8 cellular contexts compared by ENCODE assay signal in genomic region chr1:52632732-52633290, GRCh38. TPM values are rescaled to one million over a fixed set of nuclear protein-coding genes. Genes with fewer than 3 reads are reported as not detected.
DNase-seq lines count a peak whose midpoint lies in the region; ATAC-seq and TF ChIP-seq lines count a peak whose summit lies in the region.

SHISAL2A (plus strand) TSS chr1:52633168; CDS start chr1:52633494, 326 bp downstream.

- no peaks in the 10 kb centered on the region for H3K27me3 ChIP-seq in Karpas-422 (ENCODE audit: low read length)
- H3K27me3 ChIP-seq in neural progenitor cell: peaks cover 57% of the 10 kb centered on the region

- H3K36me3 Mint-ChIP-seq in neural progenitor cell: no peaks in the 10 kb centered on the region
- no peaks in the 10 kb centered on the region for H3K36me3 Mint-ChIP-seq in type B pancreatic cell

- TF ChIP-seq CTCF in AG09309 (IDR thresholded peaks at IDR 0.05; ENCODE audit: control insufficient read depth, insufficient read depth, low read depth, low read length, missing control alignments): no peak
- TF ChIP-seq CTCF in epithelial cell of proximal tubule (conservative IDR thresholded peaks at IDR 0.05; ENCODE audit: low read depth, low read length): no peak
- TF ChIP-seq CTCF in neural progenitor cell (IDR thresholded peaks at IDR 0.05): no peak
- no peak for TF ChIP-seq CTCF in type B pancreatic cell (conservative IDR thresholded peaks at IDR 0.05)

- no peaks in the 10 kb centered on the region for H3K36me3 ChIP-seq in Karpas-422 (ENCODE audit: insufficient read depth, low read length)
- no peaks in the 10 kb centered on the region for H3K36me3 ChIP-seq in neural progenitor cell

- H3K4me2 ChIP-seq in Karpas-422 (ENCODE audit: low read depth, low read length, poor library complexity, severe bottlenecking) (peak within 1 kb of the TSS; percentile 7), neural progenitor cell (peak within 1 kb of the TSS; percentile 95)

- peaks cover 23% of the 10 kb centered on the region for H3F3A ChIP-seq in neural progenitor cell (ENCODE audit: low read depth)

- H3K27ac Mint-ChIP-seq in neural progenitor cell: peak within 1 kb of the TSS; percentile 92
- H3K27ac Mint-ChIP-seq in type B pancreatic cell: peak within 1 kb of the TSS; percentile 50

- H4K20me1 ChIP-seq in Karpas-422 (ENCODE audit: insufficient read depth, low read depth, low read length): no peaks in the 10 kb centered on the region
- H4K20me1 ChIP-seq in neural progenitor cell (ENCODE audit: low read depth): no peaks in the 10 kb centered on the region

- ATAC-seq in HG03571 (IDR thresholded peaks at IDR 0.05; ENCODE audit: unreplicated experiment): no peak

- H3K27me3 Mint-ChIP-seq in neural progenitor cell (ENCODE audit: insufficient read depth, low read depth) (peaks cover 26% of the 10 kb centered on the region), type B pancreatic cell (peaks cover 34% of the 10 kb centered on the region)

- H3K27ac ChIP-seq in Karpas-422 (ENCODE audit: low read length) (no peak within 1 kb of the TSS), neural progenitor cell (no peak within 1 kb of the TSS)

- no peak for DNase-seq in AG09309 (ENCODE audit: low read depth)
- no peak for DNase-seq in Karpas-422
- DNase-seq in activated CD8-positive, alpha-beta memory T cell treated with anti-CD3 and anti-CD28 coated beads for 48 hours (ENCODE audit: low read depth in 2 of 3, low spot score in 2 of 3): peak in 2 of 3 experiments; percentile 24 to 33
- no peak for DNase-seq in epithelial cell of proximal tubule (ENCODE audit: low read depth)
- DNase-seq in neural progenitor cell (ENCODE audit: low spot score): peak; percentile 79
- peak; percentile 73 for DNase-seq in type B pancreatic cell (ENCODE audit: extremely low spot score, unreplicated experiment)
- no peak for DNase-seq in hepatic stellate cell (ENCODE audit: low spot score)

- H3K9me3 ChIP-seq in Karpas-422 (ENCODE audit: low read length) (no peaks in the 10 kb centered on the region), neural progenitor cell (ENCODE audit: low read depth) (no peaks in the 10 kb centered on the region)

- H3K9ac ChIP-seq in Karpas-422 (ENCODE audit: low read length) (no peak within 1 kb of the TSS), neural progenitor cell (no peak within 1 kb of the TSS)

- no peaks in the 10 kb centered on the region for H3K9me2 ChIP-seq in Karpas-422 (replicated peaks; ENCODE audit: insufficient read depth, low read length)

- H2AFZ ChIP-seq in Karpas-422 (ENCODE audit: low read length) (no peak within 1 kb of the TSS), neural progenitor cell (replicated peaks) (peak within 1 kb of the TSS; percentile 99)

- peaks cover 11% of the 10 kb centered on the region for H3K9me3 Mint-ChIP-seq in neural progenitor cell
- peaks cover 8% of the 10 kb centered on the region for H3K9me3 Mint-ChIP-seq in type B pancreatic cell

- H3K4me1 Mint-ChIP-seq in neural progenitor cell (peaks cover 54% of the 10 kb centered on the region), type B pancreatic cell (ENCODE audit: unreplicated experiment) (peaks cover 27% of the 10 kb centered on the region)

- H3K4me1 ChIP-seq in Karpas-422 (ENCODE audit: low read length) (peaks cover 23% of the 10 kb centered on the region), neural progenitor cell (peaks cover 28% of the 10 kb centered on the region)

- H3K79me2 ChIP-seq in Karpas-422 (ENCODE audit: low read length) (no peaks in the 10 kb centered on the region), neural progenitor cell (ENCODE audit: low read depth) (no peaks in the 10 kb centered on the region)

- H3K4me3 Mint-ChIP-seq in neural progenitor cell: peak within 1 kb of the TSS; percentile 87
- H3K4me3 Mint-ChIP-seq in type B pancreatic cell: peak within 1 kb of the TSS; percentile 82

- H3K4me3 ChIP-seq in AG09309 (ENCODE audit: control insufficient read depth, low read depth, low read length): peak within 1 kb of the TSS; percentile 6; the same call in 1 of the 2 replicates
- no peak within 1 kb of the TSS; the same call in 1 of the 2 replicates for H3K4me3 ChIP-seq in Karpas-422 (ENCODE audit: low read length)
- H3K4me3 ChIP-seq in epithelial cell of proximal tubule (ENCODE audit: low read depth, low read length): peak within 1 kb of the TSS; percentile 42
- H3K4me3 ChIP-seq in neural progenitor cell: peak within 1 kb of the TSS; percentile 52

RNA-seq across cellular contexts. Expression of gene SHISAL2A, which starts in this region (rescaled TPM):
- total RNA-seq in Karpas-422 (2014; rRNA removed; shearing (Covaris generic); ENCODE audit: low replicate concordance): not detected in 2 replicates
- total RNA-seq in epithelial cell of proximal tubule (0.17 TPM in 1 of 2 replicates, not detected in the other), neural progenitor cell (ENCODE audit: low replicate concordance) (0.11 and 0.87 TPM in 2 replicates), type B pancreatic cell (ENCODE audit: low replicate concordance) (not detected in 2 replicates)

Comparison
In these comparisons a context has a peak if more than half of its experiments do, and no peak if none do; other contexts are left out.
1. Peak in DNase-seq, H3K4me3 ChIP-seq and H3K4me2 ChIP-seq in neural progenitor cell; RNA of the gene not detected or under 1 TPM.
2. Peak in DNase-seq in type B pancreatic cell; RNA of the gene not detected or under 1 TPM.
3. DNase-seq: peak in activated CD8-positive, alpha-beta memory T cell treated with anti-CD3 and anti-CD28 coated beads for 48 hours (2 of 3); none in AG09309 (single experiment), Karpas-422 (single experiment), epithelial cell of proximal tubule (single experiment) and hepatic stellate cell (single experiment).